In the genomic region with DNA sequence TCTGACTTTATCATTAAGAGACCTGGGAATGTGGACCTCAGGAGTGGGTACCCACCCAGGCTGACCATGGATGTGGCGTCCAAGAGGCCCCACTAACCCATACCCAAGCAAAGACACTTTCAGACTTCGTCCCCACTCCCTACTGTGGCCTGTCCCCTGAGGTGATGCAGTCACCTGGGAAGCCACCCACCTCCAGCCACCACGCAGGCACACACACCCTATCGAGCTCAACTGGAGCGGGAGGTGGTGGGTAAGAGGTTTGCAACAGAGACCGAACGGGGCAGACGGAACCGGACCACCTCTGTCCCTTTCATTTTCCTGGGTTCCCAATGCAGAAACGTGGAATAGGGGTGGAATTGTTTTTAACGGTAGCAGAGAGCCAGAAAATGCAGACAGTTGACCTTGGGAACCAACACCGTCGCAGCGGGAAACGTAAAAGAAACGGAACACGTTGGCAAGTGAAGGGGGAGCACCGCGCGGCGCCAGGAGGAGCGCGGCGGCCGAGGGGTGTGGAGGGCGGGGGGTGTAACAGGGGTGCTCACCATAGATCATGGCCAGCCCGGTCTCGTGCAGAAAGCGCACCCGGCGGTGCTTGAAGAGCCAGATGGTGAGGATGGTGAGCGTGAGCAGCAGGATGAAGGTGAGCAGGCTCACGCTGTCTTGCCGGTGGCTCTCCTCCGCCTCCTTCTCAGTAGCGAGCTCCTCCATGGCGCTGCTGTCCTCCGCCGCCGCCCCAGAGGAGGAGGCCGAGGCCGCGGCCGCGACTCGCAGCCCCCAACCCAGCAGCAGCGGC, we compare ENCODE assay signal across 8 cellular contexts. TPM values are rescaled to one million over a fixed set of nuclear protein-coding genes. Genes with fewer than 3 reads are reported as not detected.
DNase-seq lines count a peak whose midpoint lies in the region; ATAC-seq and FAIRE-seq lines count a peak whose summit lies in the region.

No MANE protein-coding gene starts in this region.

- DNase-seq in GM18507 (ENCODE audit: extremely low spot score, insufficient read length, low read depth), result no peak
- no peak for DNase-seq in NT2/D1 (ENCODE audit: low read depth, low spot score)
- DNase-seq in adipocyte (ENCODE audit: low read depth), result peak; percentile 39
- DNase-seq in iPS-NIHi11 (ENCODE audit: low spot score), result peak; percentile 8
- peak; percentile 28 to 40 for DNase-seq in stimulated activated CD4-positive, alpha-beta T cell treated with anti-CD3 and anti-CD28 coated beads, Interleukin-2, amount 100 ng/mL, for 24 hours
- no peak for DNase-seq in cerebellum (ENCODE audit: low spot score)
- DNase-seq in urothelium cell line (ENCODE audit: low spot score), result no peak

- H3K4me3 ChIP-seq in NT2/D1 (ENCODE audit: insufficient read length, low read depth) (peak overlapping the region; percentile 85), adipocyte (ENCODE audit: low read length) (peak overlapping the region; percentile 78)

- peaks cover 4% of the 10 kb centered on the region for H3K4me1 ChIP-seq in NT2/D1 (ENCODE audit: insufficient read depth, insufficient read length)
- H3K4me1 ChIP-seq in adipocyte (ENCODE audit: control insufficient read depth, insufficient read depth, low read length), result peaks cover 3% of the 10 kb centered on the region

- H3K36me3 ChIP-seq in NT2/D1 (ENCODE audit: insufficient read depth, insufficient read length, low read length) (no peaks in the 10 kb centered on the region), adipocyte (ENCODE audit: control insufficient read depth, insufficient read depth, low read length, severe bottlenecking) (no peaks in the 10 kb centered on the region)

- peak; percentile 17 for ATAC-seq in HG02678 (IDR thresholded peaks at IDR 0.05; ENCODE audit: unreplicated experiment)

- H3K9me3 ChIP-seq in NT2/D1 (ENCODE audit: insufficient read depth, low read length) (0 out of 2 replicates have a peak, but pooled peaks cover 6% of the 10 kb centered on the region), adipocyte (ENCODE audit: control insufficient read depth, low read length) (peaks cover 7% of the 10 kb centered on the region)

- FAIRE-seq in GM18507 (lab: Jason Lieb, UNC) (peak; percentile 83), urothelium cell line (lab: Jason Lieb, UNC) (no peak)

- H3K9ac ChIP-seq in NT2/D1 (ENCODE audit: insufficient read length, low read depth) (peak overlapping the region; percentile 87), adipocyte (ENCODE audit: low read length) (peak overlapping the region; percentile 44)

- H3K27me3 ChIP-seq in NT2/D1 (ENCODE audit: insufficient read depth, insufficient read length), result peaks cover 6% of the 10 kb centered on the region
- H3K27me3 ChIP-seq in adipocyte (replicated peaks; ENCODE audit: control insufficient read depth, insufficient read depth, low read length), result no peaks in the 10 kb centered on the region

RNA-seq across cellular contexts. Expression of a gene that starts 0.6 kb away (rescaled TPM):
- total RNA-seq in cerebellum, result 30.2 TPM

Comparison
In these comparisons a context has a peak if more than half of its experiments do, and no peak if none do; other contexts are left out.
1. DNase-seq: peak in adipocyte (single experiment), iPS-NIHi11 (single experiment) and stimulated activated CD4-positive, alpha-beta T cell treated with anti-CD3 and anti-CD28 coated beads, Interleukin-2, amount 100 ng/mL, for 24 hours (2 of 2); none in GM18507 (single experiment), NT2/D1 (single experiment), cerebellum (single experiment) and urothelium cell line (single experiment).